9 cellular contexts compared by ENCODE assay signal in the genomic region with DNA sequence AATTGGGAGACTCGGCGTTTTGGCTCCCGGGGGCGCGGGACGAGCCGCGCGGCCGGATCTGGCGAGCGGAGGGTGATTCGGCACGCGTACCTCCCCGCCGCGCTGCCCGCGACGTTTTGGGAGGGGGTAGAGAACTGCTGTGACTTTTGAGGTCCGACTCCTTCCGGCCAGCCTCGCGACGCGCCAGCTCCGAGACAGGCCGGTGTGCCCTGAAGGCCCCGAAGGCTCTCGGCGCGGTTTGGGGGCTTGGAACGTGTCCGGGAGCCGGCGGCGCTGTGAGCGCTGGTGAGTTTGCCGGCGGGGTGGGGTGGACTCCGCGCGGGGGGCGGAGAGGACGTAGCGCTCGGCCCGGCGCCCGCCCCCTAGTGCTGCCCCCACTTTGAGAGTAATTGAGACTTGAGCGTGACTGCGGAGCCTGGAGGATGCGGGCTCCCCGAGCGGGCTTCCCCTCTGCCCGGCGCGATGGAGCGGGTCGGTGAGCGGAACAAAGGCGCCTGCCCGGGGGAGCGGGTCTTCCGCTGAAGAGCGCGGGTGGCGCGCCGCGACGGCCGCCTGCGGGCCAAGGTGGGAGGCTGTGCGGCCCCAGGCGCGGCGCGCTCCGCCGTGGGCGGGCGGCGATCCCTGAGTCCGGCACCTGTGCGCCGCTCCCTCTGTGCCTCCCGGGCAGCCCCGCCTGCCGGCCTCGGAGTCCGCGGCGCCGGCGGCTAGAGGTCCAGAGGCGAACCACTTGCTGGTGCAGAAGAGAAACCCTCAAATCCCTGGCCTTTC. TPM values are rescaled to one million over a fixed set of nuclear protein-coding genes. Genes with fewer than 3 reads are reported as not detected.
DNase-seq lines count a peak whose midpoint lies in the region; ATAC-seq and TF ChIP-seq lines count a peak whose summit lies in the region.
"Had no signal": no experiment of that assay in that cellular context is flagged by ENCODE, and none has a peak within 500 bp of the region (broad histone marks: within the 10 kb centered on the region; RNA-seq: fewer than 3 reads in every experiment).

A gene (plus strand): TSS at position 392 of the 768 bp plus-strand sequence.

- H3K9ac ChIP-seq in NT2/D1 (ENCODE audit: insufficient read length, low read depth) (peak within 1 kb of the TSS; percentile 90), trophoblast cell (ENCODE audit: low read length) (no peak within 1 kb of the TSS)

- H4K91ac ChIP-seq in trophoblast cell (ENCODE audit: low read depth, low read length): no peak within 1 kb of the TSS

- H3K27ac Mint-ChIP-seq in activated CD4-positive, alpha-beta T cell treated with anti-CD3 and anti-CD28 coated beads, Interleukin-2, amount 10 ng/mL, durations not matched to agents 7 days and 5 days: no peak within 1 kb of the TSS
- H3K27ac Mint-ChIP-seq: activated naive CD4-positive, alpha-beta T cell treated with anti-CD3 and anti-CD28 coated beads, Interleukin-2, amount 50 U/mL, for 24 hours had no signal

- DNase-seq in NT2/D1 (ENCODE audit: low read depth, low spot score) (peak; percentile 22), heart right ventricle (peak; percentile 4 to 25), trophoblast cell (no peak)
- DNase-seq in activated CD4-positive, alpha-beta T cell treated with anti-CD3 and anti-CD28 coated beads, Interleukin-2, amount 10 ng/mL, durations not matched to agents 7 days and 5 days: no peak

- no peaks in the 10 kb centered on the region for H3K36me3 Mint-ChIP-seq in activated CD4-positive, alpha-beta T cell treated with anti-CD3 and anti-CD28 coated beads, Interleukin-2, amount 10 ng/mL, durations not matched to agents 7 days and 5 days (ENCODE audit: low read depth)
- H3K36me3 Mint-ChIP-seq: activated naive CD4-positive, alpha-beta T cell treated with anti-CD3 and anti-CD28 coated beads, Interleukin-2, amount 50 U/mL, for 24 hours had no signal

- intact Hi-C loops in heart right ventricle (cut with DNase I): loop anchor here in 6 of 10 donors (5.0 to 10.0 kb wide), 5 partner anchors 90 to 603 kb away; no protein-coding TSS in a partner anchor

- H4K12ac ChIP-seq in trophoblast cell (ENCODE audit: low read depth, low read length): no peak within 1 kb of the TSS

- TF ChIP-seq CTCF in 22Rv1 (IDR thresholded peaks at IDR 0.05) (0 out of 2 replicates have a peak, but pooled peaks have one; percentile 8), heart right ventricle (IDR thresholded peaks at IDR 0.05) (no peak)

- no peaks in the 10 kb centered on the region for H3K79me2 ChIP-seq in trophoblast cell (ENCODE audit: control insufficient read depth, insufficient read depth, low read length, poor library complexity)

- peaks cover 21% of the 10 kb centered on the region for H3K27me3 Mint-ChIP-seq in activated CD4-positive, alpha-beta T cell treated with anti-CD3 and anti-CD28 coated beads, Interleukin-2, amount 10 ng/mL, durations not matched to agents 7 days and 5 days

- CTCF ChIA-PET in activated CD4-positive, alpha-beta T cell treated with anti-CD3 and anti-CD28 coated beads, Interleukin-2, amount 10 ng/mL, durations not matched to agents 7 days and 5 days (lab: Charles Lee): no interaction called here

- peaks cover 1% of the 10 kb centered on the region for H3K79me1 ChIP-seq in trophoblast cell (ENCODE audit: low read length)

- H3K9me3 Mint-ChIP-seq in activated CD4-positive, alpha-beta T cell treated with anti-CD3 and anti-CD28 coated beads, Interleukin-2, amount 10 ng/mL, durations not matched to agents 7 days and 5 days: peaks cover 3% of the 10 kb centered on the region
- H3K9me3 Mint-ChIP-seq: activated naive CD4-positive, alpha-beta T cell treated with anti-CD3 and anti-CD28 coated beads, Interleukin-2, amount 50 U/mL, for 24 hours had no signal

- ATAC-seq in heart right ventricle (peak; percentile 15 to 65 (median 38)), GM18498 (IDR thresholded peaks at IDR 0.05; ENCODE audit: unreplicated experiment) (no peak), GM21360 (IDR thresholded peaks at IDR 0.05; ENCODE audit: unreplicated experiment) (no peak), HG02981 (IDR thresholded peaks at IDR 0.05; ENCODE audit: unreplicated experiment) (no peak)

- H3K4me1 ChIP-seq in NT2/D1 (ENCODE audit: insufficient read depth, insufficient read length): no peaks in the 10 kb centered on the region
- peaks cover 0 to 9% (median 0%) of the 10 kb centered on the region in 9 donors for H3K4me1 ChIP-seq in heart right ventricle
- peaks cover 5 to 10% of the 10 kb centered on the region in 2 experiments for H3K4me1 ChIP-seq in trophoblast cell (ENCODE audit: control insufficient read depth in 1 of 2, insufficient read depth in 2 of 2, low read length in 2 of 2)

- no peak within 1 kb of the TSS for H2BK5ac ChIP-seq in trophoblast cell (ENCODE audit: low read depth, low read length, poor library complexity)

- no peak within 1 kb of the TSS for H3K4ac ChIP-seq in trophoblast cell (ENCODE audit: low read depth, low read length)

- H3K27ac ChIP-seq in 22Rv1: no peak within 1 kb of the TSS
- peak within 1 kb of the TSS; percentile 40 to 91 (median 82) for H3K27ac ChIP-seq in heart right ventricle
- no peak within 1 kb of the TSS for H3K27ac ChIP-seq in trophoblast cell (ENCODE audit: low read depth, low read length)

- H3K4me3 ChIP-seq in NT2/D1 (ENCODE audit: insufficient read length, low read depth) (peak within 1 kb of the TSS; percentile 76), heart right ventricle (peak within 1 kb of the TSS; percentile 52 to 70 (median 60)), trophoblast cell (ENCODE audit: low read depth, low read length) (peak within 1 kb of the TSS; percentile 74)

- H3K27me3 ChIP-seq in NT2/D1 (ENCODE audit: insufficient read depth, insufficient read length): peaks cover 14% of the 10 kb centered on the region
- H3K27me3 ChIP-seq in heart right ventricle: peaks cover 6 to 40% (median 31%) of the 10 kb centered on the region in 7 donors
- peaks cover 19% of the 10 kb centered on the region for H3K27me3 ChIP-seq in trophoblast cell (ENCODE audit: insufficient read depth, low read length)

- no peaks in the 10 kb centered on the region for H3K4me1 Mint-ChIP-seq in activated CD4-positive, alpha-beta T cell treated with anti-CD3 and anti-CD28 coated beads, Interleukin-2, amount 10 ng/mL, durations not matched to agents 7 days and 5 days
- H3K4me1 Mint-ChIP-seq: activated naive CD4-positive, alpha-beta T cell treated with anti-CD3 and anti-CD28 coated beads, Interleukin-2, amount 50 U/mL, for 24 hours had no signal

- H2AK5ac ChIP-seq in trophoblast cell (ENCODE audit: low read length): no peak within 1 kb of the TSS

- peak within 1 kb of the TSS; percentile 88 for H2AFZ ChIP-seq in trophoblast cell (ENCODE audit: insufficient read depth, low read length, poor library complexity)

- H3K23ac ChIP-seq in trophoblast cell (ENCODE audit: low read length): no peak within 1 kb of the TSS

- H3K36me3 ChIP-seq in NT2/D1 (ENCODE audit: insufficient read depth, insufficient read length, low read length) (peaks cover 5% of the 10 kb centered on the region), heart right ventricle (no peaks in the 10 kb centered on the region), trophoblast cell (ENCODE audit: control insufficient read depth in 1 of 2, insufficient read depth in 2 of 2, low read length in 2 of 2) (no peaks in the 10 kb centered on the region)

- H3K9me3 ChIP-seq in NT2/D1 (ENCODE audit: insufficient read depth, low read length) (no peaks in the 10 kb centered on the region), heart right ventricle (no peaks in the 10 kb centered on the region), trophoblast cell (ENCODE audit: insufficient read depth, low read depth, low read length) (peaks cover 4% of the 10 kb centered on the region)

- peak within 1 kb of the TSS; percentile 92 for H3K4me2 ChIP-seq in trophoblast cell (ENCODE audit: low read length)

- H2BK120ac ChIP-seq in trophoblast cell (ENCODE audit: insufficient read depth, low read length, poor library complexity): peak within 1 kb of the TSS; percentile 18

- H3K18ac ChIP-seq in trophoblast cell (ENCODE audit: low read length): peak within 1 kb of the TSS; percentile 56

- H3K4me3 Mint-ChIP-seq in activated CD4-positive, alpha-beta T cell treated with anti-CD3 and anti-CD28 coated beads, Interleukin-2, amount 10 ng/mL, durations not matched to agents 7 days and 5 days: no peak within 1 kb of the TSS
- H3K4me3 Mint-ChIP-seq: activated naive CD4-positive, alpha-beta T cell treated with anti-CD3 and anti-CD28 coated beads, Interleukin-2, amount 50 U/mL, for 24 hours had no signal

- H4K8ac ChIP-seq in trophoblast cell (ENCODE audit: low read depth, low read length): peak within 1 kb of the TSS; percentile 35

- 0 to 1% methylated on average over 52 to 98 of the region's 98 CpGs for WGBS in heart right ventricle, 2 donors
- WGBS in trophoblast cell (ENCODE audit: extremely low coverage, insufficient coverage, insufficient read length): no CpG with 5 or more reads among the region's 98 CpGs

- no peak within 1 kb of the TSS for H3K14ac ChIP-seq in trophoblast cell (ENCODE audit: low read length)

- peak within 1 kb of the TSS; percentile 20 for H2BK12ac ChIP-seq in trophoblast cell (ENCODE audit: low read length)

- POLR2A ChIA-PET in activated CD4-positive, alpha-beta T cell treated with anti-CD3 and anti-CD28 coated beads, Interleukin-2, amount 10 ng/mL, durations not matched to agents 7 days and 5 days (lab: Charles Lee): no interaction called here

RNA-seq across cellular contexts. Expression of the gene that starts here (rescaled TPM):
- 10 to 100 TPM; 29.0 to 87.0 (median 58.0) TPM for total RNA-seq in heart right ventricle
- 10 to 100 TPM; 15.1 to 35.5 TPM for polyA plus RNA-seq in heart right ventricle
- 0.47 and 0.50 TPM in 2 replicates for polyA plus RNA-seq in trophoblast cell (2013)
- total RNA-seq in activated CD4-positive, alpha-beta T cell treated with anti-CD3 and anti-CD28 coated beads, Interleukin-2, amount 10 ng/mL, durations not matched to agents 7 days and 5 days: not detected

Comparison
In these comparisons a context has a peak if more than half of its experiments do, and no peak if none do; other contexts are left out.
1. RNA of the gene that starts here (total RNA-seq): 29.0 to 87.0 TPM in heart right ventricle; not detected in activated CD4-positive, alpha-beta T cell treated with anti-CD3 and anti-CD28 coated beads, Interleukin-2, amount 10 ng/mL, durations not matched to agents 7 days and 5 days; every median in the first group is over 10 times any median in the second.
2. H3K27ac ChIP-seq: peak in heart right ventricle (10 of 10); none in 22Rv1 (single experiment) and trophoblast cell (single experiment).
3. DNase-seq: peak in NT2/D1 (single experiment) and heart right ventricle (2 of 2); none in trophoblast cell (0 of 2) and activated CD4-positive, alpha-beta T cell treated with anti-CD3 and anti-CD28 coated beads, Interleukin-2, amount 10 ng/mL, durations not matched to agents 7 days and 5 days (single experiment).
4. ATAC-seq: peak in heart right ventricle (8 of 8); none in GM18498 (single experiment), GM21360 (single experiment) and HG02981 (single experiment).
5. Peak in every context shown above with its lines, with median percentiles within 50 percentile points of each other: H3K4me3 ChIP-seq.